ENCODE assay signal across 10 cellular contexts in the genomic region with DNA sequence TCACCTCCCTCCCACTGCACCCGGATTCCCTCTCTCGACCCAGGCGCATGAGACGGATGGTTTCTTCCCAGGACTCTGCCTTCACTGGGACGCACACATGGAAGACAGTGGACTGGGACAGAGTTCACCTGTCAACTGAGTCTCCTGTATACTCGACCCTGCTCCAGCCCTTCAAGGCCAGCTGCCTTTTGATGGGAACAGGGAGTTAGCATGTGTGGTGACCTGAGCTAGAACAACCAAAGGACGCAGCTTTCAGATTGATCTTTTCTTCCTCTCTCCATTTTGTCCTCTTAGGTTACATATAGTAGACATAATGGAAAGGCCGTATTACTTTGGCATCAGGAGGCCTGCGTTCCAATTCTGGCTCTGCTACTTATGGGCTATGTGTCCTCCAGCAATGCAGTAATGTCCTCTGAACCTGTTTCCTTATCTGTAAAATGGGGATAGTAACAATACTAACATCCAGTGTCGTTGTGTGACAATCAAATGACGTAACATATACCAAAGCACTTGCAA.
A peak's percentile ranks its signal among the peaks of the same experiment; 100 is the strongest.
DNase-seq lines count a peak whose midpoint lies in the region; ATAC-seq, FAIRE-seq and TF ChIP-seq lines count a peak whose summit lies in the region.
"Had no signal": no experiment of that assay in that cellular context is flagged by ENCODE, and none has a peak within 500 bp of the region (broad histone marks: within the 10 kb centered on the region; RNA-seq: fewer than 3 reads in every experiment).

No MANE protein-coding gene starts in this region.

- TF ChIP-seq CTCF in breast epithelium (IDR thresholded peaks at IDR 0.05) (no peak), MCF 10A (IDR thresholded peaks at IDR 0.05; ENCODE audit: unreplicated experiment) (no peak), fibroblast of the aortic adventitia (IDR thresholded peaks at IDR 0.05; ENCODE audit: insufficient read depth, low read length) (no peak)

- H3K27me3 Mint-ChIP-seq in MCF 10A (ENCODE audit: insufficient read depth, unreplicated experiment), result no peaks in the 10 kb centered on the region

- H3K4me3 Mint-ChIP-seq in MCF 10A (ENCODE audit: unreplicated experiment), result no peak overlapping the region

- no peaks in the 10 kb centered on the region for H3K9me3 Mint-ChIP-seq in MCF 10A (ENCODE audit: unreplicated experiment)

- H3K27me3 ChIP-seq in breast epithelium, result no peaks in the 10 kb centered on the region
- H3K27me3 ChIP-seq: SJSA1 had no signal

- H3K4me3 ChIP-seq in breast epithelium (peak overlapping the region; percentile 22 to 53 (median 23)), fibroblast of the aortic adventitia (ENCODE audit: low read depth, low read length) (peak overlapping the region; percentile 60)
- H3K4me3 ChIP-seq: SJSA1 had no signal

- DNase-seq in breast epithelium (ENCODE audit: low spot score in 2 of 2) (no peak), MCF 10A (ENCODE audit: unreplicated experiment) (no peak), fibroblast of the aortic adventitia (ENCODE audit: low read depth) (no peak), superior temporal gyrus (ENCODE audit: extremely low spot score) (peak; percentile 62), GM12892 (ENCODE audit: insufficient read length) (no peak), AML-193 (lab: John Stamatoyannopoulos, UW) (no peak)
- DNase-seq: NCI-H1436 treated with DMSO at 0.1 percent for 48 hours had no signal

- H3K36me3 ChIP-seq in breast epithelium, result no peaks in the 10 kb centered on the region
- H3K36me3 ChIP-seq: SJSA1 had no signal

- BruUV-seq in MCF 10A (replicated peaks; lab: Mats Ljungman, UMichigan), result no TSS peak

- H3K27ac ChIP-seq in breast epithelium, result no peak overlapping the region
- H3K27ac ChIP-seq: SJSA1 had no signal

- H3K4me1 ChIP-seq in breast epithelium, result no peaks in the 10 kb centered on the region
- H3K4me1 ChIP-seq: SJSA1 had no signal

- no peaks in the 10 kb centered on the region for H3K9me3 ChIP-seq in breast epithelium
- H3K9me3 ChIP-seq: SJSA1 had no signal

- H3K36me3 Mint-ChIP-seq in MCF 10A (ENCODE audit: insufficient read depth, unreplicated experiment), result no peaks in the 10 kb centered on the region

- FAIRE-seq in GM12892 (lab: Jason Lieb, UNC), result no peak

- intact Hi-C loops in breast epithelium (cut with DNase I; ENCODE audit: low total_unique reads), result no loop called here
- intact Hi-C loops in MCF 10A (cut with micrococcal nuclease), result no loop called here

- CTCF ChIA-PET in MCF 10A (lab: Yijun Ruan, JAX), result interaction anchor here (0.6 kb wide), 1 partner anchor 818 kb away, joined by 3 read pairs; no protein-coding TSS in a partner anchor

- TF ChIP-seq POLR2A in breast epithelium (IDR thresholded peaks at IDR 0.05) (no peak), GM12892 (IDR thresholded peaks at IDR 0.05; ENCODE audit: low read depth, low read length) (no peak)

- POLR2A ChIA-PET in MCF 10A (lab: Yijun Ruan, JAX), result no interaction called here

- H3K4me1 Mint-ChIP-seq in MCF 10A (ENCODE audit: insufficient read depth, unreplicated experiment), result no peaks in the 10 kb centered on the region

- no peak overlapping the region for H3K27ac Mint-ChIP-seq in MCF 10A (ENCODE audit: low read depth, unreplicated experiment)

- ATAC-seq in HG03521 (IDR thresholded peaks at IDR 0.05; ENCODE audit: unreplicated experiment), result peak; percentile 15
- no peak for ATAC-seq in GM18861 (IDR thresholded peaks at IDR 0.05; ENCODE audit: unreplicated experiment)
